ENCODE assay signal across 23 cellular contexts in the genomic region with DNA sequence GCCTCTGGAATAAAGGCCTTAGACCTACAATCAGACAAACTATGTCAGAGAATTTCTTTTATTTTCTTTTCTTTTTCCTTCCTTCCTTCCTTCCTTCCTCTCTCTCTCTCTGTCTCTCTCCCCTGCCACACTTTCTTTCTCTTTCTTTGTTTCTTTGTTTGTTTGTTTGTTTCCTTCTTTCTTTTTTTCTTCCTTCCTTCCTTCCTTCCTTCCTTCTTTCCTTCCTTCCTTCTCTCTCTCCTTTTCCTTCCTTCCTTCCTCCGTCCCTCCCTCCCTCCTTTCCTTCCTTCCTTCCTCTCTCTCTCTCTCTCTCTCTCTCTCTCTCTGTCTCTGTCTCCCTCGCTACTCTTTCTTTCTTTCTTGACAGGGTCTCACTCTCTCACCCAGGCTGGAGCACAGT.
"Had no signal": no experiment of that assay in that cellular context is flagged by ENCODE, and none has a peak within 500 bp of the region (broad histone marks: within the 10 kb centered on the region; RNA-seq: fewer than 3 reads in every experiment).

No MANE protein-coding gene starts in this region.

- H3K9me3 ChIP-seq: left lung, lower lobe of right lung, ovary, right atrium auricular region, right lobe of liver, suprapubic skin, thoracic aorta, tibial artery, uterus had no signal

- H3K9me3 Mint-ChIP-seq: immature natural killer cell; naive thymus-derived CD8-positive, alpha-beta T cell; nephron; stimulated activated naive CD8-positive, alpha-beta T cell treated with anti-CD3 and anti-CD28 coated beads, Interleukin-15, Interleukin-2, amounts not matched to agents 100 ng/mL and 50 ng/mL, for 24 hours had no signal

- H3K36me3 ChIP-seq: left lung, lower lobe of right lung, ovary, right atrium auricular region, right lobe of liver, suprapubic skin, thoracic aorta, tibial artery, uterus had no signal

- H3K4me3 ChIP-seq: left lung, lower lobe of right lung, ovary, right atrium auricular region, right lobe of liver, suprapubic skin, thoracic aorta, tibial artery, uterus had no signal

- H3K4me3 Mint-ChIP-seq: immature natural killer cell; naive thymus-derived CD8-positive, alpha-beta T cell; nephron; stimulated activated naive CD8-positive, alpha-beta T cell treated with anti-CD3 and anti-CD28 coated beads, Interleukin-15, Interleukin-2, amounts not matched to agents 100 ng/mL and 50 ng/mL, for 24 hours had no signal

- H3K36me3 Mint-ChIP-seq: immature natural killer cell; naive thymus-derived CD8-positive, alpha-beta T cell had no signal

- ATAC-seq: left colon; left lung; lower lobe of right lung; naive thymus-derived CD8-positive, alpha-beta T cell; right lobe of liver had no signal

- DNase-seq: hypothalamus; immature natural killer cell; kidney; left colon; left lung; lower lobe of right lung; mammary epithelial cell; naive thymus-derived CD8-positive, alpha-beta T cell; ovary; right lobe of liver; stimulated activated CD4-positive, alpha-beta T cell treated with anti-CD3 and anti-CD28 coated beads, Interleukin-12 subunit alpha, Interleukin-12 subunit beta, amount 100 ng/mL, for 4 hours; stimulated activated CD4-positive, alpha-beta T cell treated with anti-CD3 and anti-CD28 coated beads, Interleukin-15, amount 100 ng/mL, for 24 hours; stimulated activated CD4-positive, alpha-beta T cell treated with anti-CD3 and anti-CD28 coated beads, Interleukin-2, amount 100 ng/mL, for 24 hours; stimulated activated CD4-positive, alpha-beta T cell treated with anti-CD3 and anti-CD28 coated beads, Interleukin-4, amount 100 ng/mL, for 1 hour; stimulated activated naive CD4-positive, alpha-beta T cell; tibial artery; uterus had no signal

- H3K4me1 ChIP-seq: left lung, lower lobe of right lung, right atrium auricular region, right lobe of liver, tibial artery, uterus had no signal

- H3K27ac Mint-ChIP-seq: immature natural killer cell; nephron; progenitor cell of endocrine pancreas; stimulated activated naive CD8-positive, alpha-beta T cell treated with anti-CD3 and anti-CD28 coated beads, Interleukin-15, Interleukin-2, amounts not matched to agents 100 ng/mL and 50 ng/mL, for 24 hours had no signal

- H3K4me1 Mint-ChIP-seq: immature natural killer cell, nephron had no signal

- H3K27me3 Mint-ChIP-seq: stimulated activated naive CD8-positive, alpha-beta T cell treated with anti-CD3 and anti-CD28 coated beads, Interleukin-15, Interleukin-2, amounts not matched to agents 100 ng/mL and 50 ng/mL, for 24 hours had no signal

- H3K27me3 ChIP-seq: ovary, right atrium auricular region, uterus had no signal

- H3K27ac ChIP-seq: left lung, lower lobe of right lung, ovary, right atrium auricular region, right lobe of liver, suprapubic skin, thoracic aorta, tibial artery, uterus had no signal
